In the genomic region with DNA sequence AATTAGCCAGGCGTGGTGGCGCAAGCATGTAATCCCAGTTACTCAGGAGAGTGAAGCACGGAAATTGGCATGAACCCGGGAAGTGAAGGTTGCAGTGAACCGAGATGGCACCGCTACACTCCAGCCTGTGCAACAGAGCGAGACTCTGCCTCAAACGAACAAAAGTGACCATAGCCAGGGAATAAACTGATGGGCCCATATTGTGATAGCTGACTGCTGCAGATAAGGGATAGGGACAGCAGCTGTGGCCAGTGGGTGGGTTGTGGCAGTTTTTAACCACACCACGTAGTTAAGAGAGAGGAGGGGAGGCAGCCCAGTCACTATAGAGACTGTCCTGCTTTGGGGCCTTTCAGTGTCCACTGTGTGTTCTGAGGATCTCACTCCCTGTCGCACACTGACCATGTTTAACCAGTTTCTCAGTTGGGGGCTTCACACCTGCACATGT, we compare ENCODE assay signal across 17 cellular contexts. TPM values are rescaled to one million over a fixed set of nuclear protein-coding genes. Genes with fewer than 3 reads are reported as not detected.
DNase-seq lines count a peak whose midpoint lies in the region; ATAC-seq and TF ChIP-seq lines count a peak whose summit lies in the region.
"Had no signal": no experiment of that assay in that cellular context is flagged by ENCODE, and none has a peak within 500 bp of the region (broad histone marks: within the 10 kb centered on the region; RNA-seq: fewer than 3 reads in every experiment).

No MANE protein-coding gene starts in this region.

- H3K4me1 Mint-ChIP-seq in osteocyte (ENCODE audit: unreplicated experiment): peaks cover 30% of the 10 kb centered on the region
- no peaks in the 10 kb centered on the region for H3K4me1 Mint-ChIP-seq in stimulated activated naive CD8-positive, alpha-beta T cell treated with anti-CD3 and anti-CD28 coated beads, Interleukin-15, amount 100 ng/mL, for 72 hours
- H3K4me1 Mint-ChIP-seq: stimulated activated naive B cell treated with anti-CD40 and anti-IgM and Interleukin-4, amounts not matched to agents 10 μg/mL and 1 μg/mL and 100 μg/mL, for 72 hours had no signal

- H3K27me3 ChIP-seq in ACC112 (ENCODE audit: insufficient read depth, low read length): no peaks in the 10 kb centered on the region

- no peaks in the 10 kb centered on the region for H3K27me3 Mint-ChIP-seq in osteocyte (ENCODE audit: unreplicated experiment)
- H3K27me3 Mint-ChIP-seq in stimulated activated naive CD8-positive, alpha-beta T cell treated with anti-CD3 and anti-CD28 coated beads, Interleukin-15, amount 100 ng/mL, for 72 hours: no peaks in the 10 kb centered on the region
- H3K27me3 Mint-ChIP-seq: stimulated activated naive B cell treated with anti-CD40 and anti-IgM and Interleukin-4, amounts not matched to agents 10 μg/mL and 1 μg/mL and 100 μg/mL, for 72 hours; T-helper 17 cell had no signal

- no peaks in the 10 kb centered on the region for H3K79me2 ChIP-seq in ACC112 (ENCODE audit: control insufficient read depth, insufficient read depth, low read length, unreplicated experiment)

- TF ChIP-seq CTCF in osteocyte (IDR thresholded peaks at IDR 0.05): no peak

- no peaks in the 10 kb centered on the region for H3K9me3 Mint-ChIP-seq in osteocyte (ENCODE audit: unreplicated experiment)
- H3K9me3 Mint-ChIP-seq in stimulated activated naive CD8-positive, alpha-beta T cell treated with anti-CD3 and anti-CD28 coated beads, Interleukin-15, amount 100 ng/mL, for 72 hours: no peaks in the 10 kb centered on the region
- H3K9me3 Mint-ChIP-seq: mesothelial cell of epicardium; stimulated activated naive B cell treated with anti-CD40 and anti-IgM and Interleukin-4, amounts not matched to agents 10 μg/mL and 1 μg/mL and 100 μg/mL, for 72 hours had no signal

- H3K27ac ChIP-seq in ACC112 (ENCODE audit: low read depth, low read length): peak overlapping the region; percentile 88

- peak; percentile 95 for DNase-seq in OCI-M1 (lab: John Stamatoyannopoulos, UW)
- DNase-seq in erythroblast (lab: John Stamatoyannopoulos, UW): peak; percentile 76 to 94
- no peak for DNase-seq in osteocyte (ENCODE audit: extremely low spot score, unreplicated experiment)
- DNase-seq in DMS114 treated with DMSO at 0.1 percent for 48 hours (lab: John Stamatoyannopoulos, UW; ENCODE audit: unreplicated experiment): no peak
- DNase-seq in stimulated activated naive CD8-positive, alpha-beta T cell treated with anti-CD3 and anti-CD28 coated beads, Interleukin-15, amount 100 ng/mL, for 72 hours: no peak
- no peak for DNase-seq in RKO (ENCODE audit: low spot score)
- DNase-seq: activated CD4-positive, CD25-positive, alpha-beta regulatory T cell treated with anti-CD3 and anti-CD28 coated beads, Interleukin-2, amount 50 U/mL, for 72 hours; central memory CD4-positive, alpha-beta T cell; GDM1; NCI-H187 treated with DMSO at 0.1 percent for 48 hours; NCI-H748 treated with DMSO at 0.1 percent for 48 hours; stimulated activated naive B cell treated with anti-CD40 and anti-IgM and Interleukin-4, amounts not matched to agents 10 μg/mL and 1 μg/mL and 100 μg/mL, for 72 hours; T-helper 17 cell had no signal

- no peak overlapping the region for H3K4me3 Mint-ChIP-seq in osteocyte (ENCODE audit: unreplicated experiment)
- H3K4me3 Mint-ChIP-seq in stimulated activated naive CD8-positive, alpha-beta T cell treated with anti-CD3 and anti-CD28 coated beads, Interleukin-15, amount 100 ng/mL, for 72 hours: no peak overlapping the region
- H3K4me3 Mint-ChIP-seq: mesothelial cell of epicardium; stimulated activated naive B cell treated with anti-CD40 and anti-IgM and Interleukin-4, amounts not matched to agents 10 μg/mL and 1 μg/mL and 100 μg/mL, for 72 hours had no signal

- H3K27ac Mint-ChIP-seq in osteocyte (ENCODE audit: unreplicated experiment): peak overlapping the region; percentile 97
- peak overlapping the region in 1 of 2 donors; percentile 71 for H3K27ac Mint-ChIP-seq in stimulated activated naive CD8-positive, alpha-beta T cell treated with anti-CD3 and anti-CD28 coated beads, Interleukin-15, amount 100 ng/mL, for 72 hours
- H3K27ac Mint-ChIP-seq: stimulated activated naive B cell treated with anti-CD40 and anti-IgM and Interleukin-4, amounts not matched to agents 10 μg/mL and 1 μg/mL and 100 μg/mL, for 72 hours had no signal

- ATAC-seq in HG03342 (IDR thresholded peaks at IDR 0.05; ENCODE audit: unreplicated experiment): no peak
- no peak for ATAC-seq in stimulated activated naive CD8-positive, alpha-beta T cell treated with anti-CD3 and anti-CD28 coated beads, Interleukin-15, amount 100 ng/mL, for 72 hours
- ATAC-seq: HepG2; stimulated activated naive B cell treated with anti-CD40 and anti-IgM and Interleukin-4, amounts not matched to agents 10 μg/mL and 1 μg/mL and 100 μg/mL, for 72 hours; T-helper 17 cell had no signal

- no peak overlapping the region for H3K4me3 ChIP-seq in ACC112 (ENCODE audit: low read depth, low read length)

- peaks cover 4% of the 10 kb centered on the region for H3K36me3 Mint-ChIP-seq in osteocyte (ENCODE audit: unreplicated experiment)
- H3K36me3 Mint-ChIP-seq: mesothelial cell of epicardium had no signal

- H2AFZ ChIP-seq in ACC112 (ENCODE audit: low read length, unreplicated experiment): no peak overlapping the region

- no peaks in the 10 kb centered on the region for H3K36me3 ChIP-seq in ACC112 (ENCODE audit: insufficient read depth, low read length)

- TF ChIP-seq POLR2A in erythroblast (IDR thresholded peaks at IDR 0.05; ENCODE audit: low read length): no peak

- H3K4me1 ChIP-seq in ACC112 (ENCODE audit: control insufficient read depth, insufficient read depth, low read length, unreplicated experiment): peaks cover 9% of the 10 kb centered on the region

RNA-seq across cellular contexts. Expression of a gene that starts 58.9 kb away (rescaled TPM):
- 32.9 and 36.2 TPM in 2 replicates for total RNA-seq in osteocyte

Comparison
In these comparisons a context has a peak if more than half of its experiments do, and no peak if none do; other contexts are left out.
1. DNase-seq: peak in OCI-M1 (single experiment) and erythroblast (2 of 2); none in osteocyte (single experiment), DMS114 treated with DMSO at 0.1 percent for 48 hours (single experiment), stimulated activated naive CD8-positive, alpha-beta T cell treated with anti-CD3 and anti-CD28 coated beads, Interleukin-15, amount 100 ng/mL, for 72 hours (0 of 2) and RKO (single experiment).